35 cellular contexts compared by ENCODE assay signal in genomic region chr11:35609656-35610055, GRCh38.
"Had no signal": no experiment of that assay in that cellular context is flagged by ENCODE, and none has a peak within 500 bp of the region (broad histone marks: within the 10 kb centered on the region; RNA-seq: fewer than 3 reads in every experiment).

No MANE protein-coding gene starts in this region.

- H3K9me3 ChIP-seq: MG63 had no signal

- H3K4me3 ChIP-seq: MG63 had no signal

- H3K36me3 ChIP-seq: MG63 had no signal

- DNase-seq: Karpas-422, Kasumi-1, MG63, MM.1S, MV-4-11, NCI-H1048, NCI-H1092, NCI-H1092 treated with DMSO at 0.1 percent for 48 hours, NCI-H1105, NCI-H1105 treated with DMSO at 0.1 percent for 48 hours, NCI-H1417, NCI-H1417 treated with DMSO at 0.1 percent for 48 hours, NCI-H1436, NCI-H1436 treated with DMSO at 0.1 percent for 48 hours, NCI-H146, NCI-H1694, NCI-H1694 treated with DMSO at 0.1 percent for 48 hours, NCI-H187, NCI-H187 treated with DMSO at 0.1 percent for 48 hours, NCI-H1930, NCI-H2029, NCI-H2029 treated with DMSO at 0.1 percent for 48 hours, NCI-H2081, NCI-H2081 treated with DMSO at 0.1 percent for 48 hours, NCI-H2107, NCI-H2171, NCI-H2171 treated with DMSO at 0.1 percent for 48 hours, NCI-H2227 treated with DMSO at 0.1 percent for 48 hours, NCI-H226, NCI-H345, NCI-H446, NCI-H446 treated with DMSO at 0.1 percent for 48 hours, NCI-H510A, NCI-H510A treated with DMSO at 0.1 percent for 48 hours, NCI-H524 had no signal
